Comparison of ENCODE assay signal across 25 cellular contexts in genomic region chr11:70538641-70539359, GRCh38.
"Had no signal": no experiment of that assay in that cellular context is flagged by ENCODE, and none has a peak within 500 bp of the region (broad histone marks: within the 10 kb centered on the region; RNA-seq: fewer than 3 reads in every experiment).

No MANE protein-coding gene starts in this region.

- H3K4me3 ChIP-seq: breast epithelium, colonic mucosa, dorsolateral prefrontal cortex, pancreas, stomach, suprapubic skin, tibial nerve, uterus had no signal

- H3K27ac ChIP-seq: breast epithelium, colonic mucosa, dorsolateral prefrontal cortex, neutrophil, pancreas, stomach, suprapubic skin, tibial nerve, uterus had no signal

- H3K27me3 ChIP-seq: breast epithelium, colonic mucosa, dorsolateral prefrontal cortex, neutrophil, pancreas, stomach, tibial nerve, uterus had no signal

- H3K9me3 Mint-ChIP-seq: activated naive CD8-positive, alpha-beta T cell treated with anti-CD3 and anti-CD28 coated beads for 36 hours; effector memory CD8-positive, alpha-beta T cell had no signal

- H3K36me3 ChIP-seq: breast epithelium, colonic mucosa, neutrophil, pancreas, stomach, suprapubic skin, tibial nerve, uterus had no signal

- H3K27ac Mint-ChIP-seq: activated naive CD8-positive, alpha-beta T cell treated with anti-CD3 and anti-CD28 coated beads for 36 hours; effector memory CD8-positive, alpha-beta T cell; stimulated activated memory B cell treated with anti-CD40 and anti-IgM and Interleukin-4, amounts not matched to agents 10 μg/mL and 1 μg/mL and 100 μg/mL, for 72 hours; T-helper 2 cell treated with Interferon-gamma antibody and Interleukin-4, amounts not matched to agents 5 μg/mL and 100 μg/mL, for 36 hours had no signal

- DNase-seq: activated CD8-positive, alpha-beta memory T cell treated with anti-CD3 and anti-CD28 coated beads for 24 hours; activated naive CD4-positive, alpha-beta T cell treated with Interleukin-2 at 50 U/mL for 16 hours; activated naive CD8-positive, alpha-beta T cell treated with anti-CD3 and anti-CD28 coated beads for 36 hours; activated T-cell treated with anti-CD3 and anti-CD28 coated beads, Interleukin-2, amount 50 U/mL, for 48 hours; amniotic stem cell; colonic mucosa; effector memory CD8-positive, alpha-beta T cell; foreskin melanocyte; hypothalamus; left colon; stimulated activated CD4-positive, alpha-beta T cell treated with anti-CD3 and anti-CD28 coated beads, Interleukin-2, amount 100 ng/mL, for 24 hours; stomach; uterus had no signal

- H3K36me3 Mint-ChIP-seq: activated naive CD8-positive, alpha-beta T cell treated with anti-CD3 and anti-CD28 coated beads for 36 hours; naive thymus-derived CD8-positive, alpha-beta T cell; stimulated activated memory B cell treated with anti-CD40 and anti-IgM and Interleukin-4, amounts not matched to agents 10 μg/mL and 1 μg/mL and 100 μg/mL, for 72 hours had no signal

- H3K4me3 Mint-ChIP-seq: activated naive CD8-positive, alpha-beta T cell treated with anti-CD3 and anti-CD28 coated beads for 36 hours; central memory CD8-positive, alpha-beta T cell; effector memory CD8-positive, alpha-beta T cell; naive thymus-derived CD8-positive, alpha-beta T cell; stimulated activated memory B cell treated with anti-CD40 and anti-IgM and Interleukin-4, amounts not matched to agents 10 μg/mL and 1 μg/mL and 100 μg/mL, for 72 hours; T-helper 2 cell treated with Interferon-gamma antibody and Interleukin-4, amounts not matched to agents 5 μg/mL and 100 μg/mL, for 36 hours had no signal

- H3K27me3 Mint-ChIP-seq: activated naive CD8-positive, alpha-beta T cell treated with anti-CD3 and anti-CD28 coated beads for 36 hours; central memory CD8-positive, alpha-beta T cell; effector memory CD8-positive, alpha-beta T cell; stimulated activated memory B cell treated with anti-CD40 and anti-IgM and Interleukin-4, amounts not matched to agents 10 μg/mL and 1 μg/mL and 100 μg/mL, for 72 hours had no signal

- ATAC-seq: effector memory CD8-positive, alpha-beta T cell; esophagus mucosa; left colon; naive thymus-derived CD8-positive, alpha-beta T cell; pancreas; right cardiac atrium; stimulated activated memory B cell treated with anti-CD40 and anti-IgM and Interleukin-4, amounts not matched to agents 10 μg/mL and 1 μg/mL and 100 μg/mL, for 72 hours had no signal

- H3K4me1 Mint-ChIP-seq: activated naive CD8-positive, alpha-beta T cell treated with anti-CD3 and anti-CD28 coated beads for 36 hours; central memory CD8-positive, alpha-beta T cell; naive thymus-derived CD8-positive, alpha-beta T cell; stimulated activated memory B cell treated with anti-CD40 and anti-IgM and Interleukin-4, amounts not matched to agents 10 μg/mL and 1 μg/mL and 100 μg/mL, for 72 hours had no signal

- H3K9me3 ChIP-seq: colonic mucosa, neutrophil, pancreas, suprapubic skin, uterus had no signal

- H3K4me1 ChIP-seq: breast epithelium, pancreas, stomach, suprapubic skin, tibial nerve, uterus had no signal
